Comparison of ENCODE assay signal across 28 cellular contexts in the genomic region with DNA sequence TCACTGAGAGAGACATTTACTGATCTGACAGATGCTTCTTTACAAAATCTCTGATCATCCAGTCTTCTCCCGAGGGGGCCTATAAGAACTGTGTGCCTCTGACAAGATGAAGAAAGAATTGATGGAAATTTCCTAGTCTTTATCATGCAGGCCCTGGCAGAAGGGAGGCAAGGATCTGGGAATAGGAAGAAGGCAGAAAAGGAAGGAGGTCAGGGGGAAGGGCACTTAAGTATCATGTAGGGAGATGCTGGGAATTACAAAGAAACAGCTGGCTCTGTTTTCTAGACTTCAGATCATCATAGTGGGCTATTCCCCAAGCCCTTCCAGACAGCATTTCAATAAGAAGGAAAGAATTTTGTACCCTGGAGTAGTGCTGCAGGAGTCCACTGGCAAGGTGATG.
"Had no signal": no experiment of that assay in that cellular context is flagged by ENCODE, and none has a peak within 500 bp of the region (broad histone marks: within the 10 kb centered on the region; RNA-seq: fewer than 3 reads in every experiment).

No MANE protein-coding gene starts in this region.

- H3K4me3 ChIP-seq: neural progenitor cell, ovary, psoas muscle, right lobe of liver, sigmoid colon, stomach, thoracic aorta, thyroid gland, tibial nerve, upper lobe of left lung, vagina had no signal

- H2AFZ ChIP-seq: neural progenitor cell, parathyroid adenoma had no signal

- H3K27ac Mint-ChIP-seq: natural killer cell treated with Interleukin-12 subunit alpha and Interleukin-12 subunit beta and Interleukin-15 and Interleukin-18, amount 100 ng/mL, for 72 hours; nephron progenitor cell; neural progenitor cell; progenitor cell of endocrine pancreas; stimulated activated effector memory CD8-positive, alpha-beta T cell treated with anti-CD3 and anti-CD28 coated beads, Interleukin-12 subunit alpha, Interleukin-12 subunit beta, amount 100 ng/mL, for 72 hours; stimulated activated naive B cell treated with anti-CD40 and anti-IgM and Interleukin-4, amounts not matched to agents 10 μg/mL and 1 μg/mL and 100 μg/mL, for 72 hours; stimulated activated naive CD8-positive, alpha-beta T cell treated with anti-CD3 and anti-CD28 coated beads, Interleukin-15, Interleukin-2, amounts not matched to agents 100 ng/mL and 50 ng/mL, for 24 hours had no signal

- H3K4me3 Mint-ChIP-seq: natural killer cell treated with Interleukin-12 subunit alpha and Interleukin-12 subunit beta and Interleukin-15 and Interleukin-18, amount 100 ng/mL, for 72 hours; nephron progenitor cell; neural progenitor cell; stimulated activated effector memory CD8-positive, alpha-beta T cell treated with anti-CD3 and anti-CD28 coated beads, Interleukin-12 subunit alpha, Interleukin-12 subunit beta, amount 100 ng/mL, for 72 hours; stimulated activated naive B cell treated with anti-CD40 and anti-IgM and Interleukin-4, amounts not matched to agents 10 μg/mL and 1 μg/mL and 100 μg/mL, for 72 hours; stimulated activated naive CD8-positive, alpha-beta T cell treated with anti-CD3 and anti-CD28 coated beads, Interleukin-15, Interleukin-2, amounts not matched to agents 100 ng/mL and 50 ng/mL, for 24 hours had no signal

- H3K4me2 ChIP-seq: neural progenitor cell had no signal

- H3K4me1 Mint-ChIP-seq: nephron progenitor cell; neural progenitor cell; stimulated activated effector memory CD8-positive, alpha-beta T cell treated with anti-CD3 and anti-CD28 coated beads, Interleukin-12 subunit alpha, Interleukin-12 subunit beta, amount 100 ng/mL, for 72 hours; stimulated activated naive B cell treated with anti-CD40 and anti-IgM and Interleukin-4, amounts not matched to agents 10 μg/mL and 1 μg/mL and 100 μg/mL, for 72 hours had no signal

- DNase-seq: nephron progenitor cell; occipital lobe; ovary; posterior cingulate gyrus; psoas muscle; right cardiac atrium; right lobe of liver; sigmoid colon; small intestine; stimulated activated CD4-positive, alpha-beta T cell treated with anti-CD3 and anti-CD28 coated beads, Interleukin-15, amount 100 ng/mL, for 24 hours; stimulated activated CD4-positive, alpha-beta T cell treated with anti-CD3 and anti-CD28 coated beads, Interleukin-2, amount 100 ng/mL, for 24 hours; stimulated activated CD4-positive, alpha-beta T cell treated with anti-CD3 and anti-CD28 coated beads, Interleukin-2, amount 100 ng/mL, for 48 hours; stimulated activated CD4-positive, alpha-beta T cell treated with anti-CD3 and anti-CD28 coated beads, Interleukin-4, amount 100 ng/mL, for 24 hours; stimulated activated naive B cell treated with anti-CD40 and anti-IgM and Interleukin-4, amounts not matched to agents 10 μg/mL and 1 μg/mL and 100 μg/mL, for 72 hours; stimulated activated naive CD4-positive, alpha-beta T cell treated with Interleukin-2 at 50 U/mL for 16 hours; stomach; thyroid gland; trophoblast cell; upper lobe of left lung had no signal

- H3K4me1 ChIP-seq: parathyroid adenoma, psoas muscle, right lobe of liver, sigmoid colon, stomach, thyroid gland, tibial nerve, upper lobe of left lung, vagina had no signal

- H3K27me3 ChIP-seq: neural progenitor cell, ovary, right lobe of liver, sigmoid colon, stomach, thyroid gland, upper lobe of left lung, vagina had no signal

- H3K36me3 ChIP-seq: neural progenitor cell, ovary, right lobe of liver, sigmoid colon, stomach, thoracic aorta, thyroid gland, tibial nerve, upper lobe of left lung, vagina had no signal

- H3K36me3 Mint-ChIP-seq: natural killer cell treated with Interleukin-12 subunit alpha and Interleukin-12 subunit beta and Interleukin-15 and Interleukin-18, amount 100 ng/mL, for 72 hours; neural progenitor cell; stimulated activated effector memory CD8-positive, alpha-beta T cell treated with anti-CD3 and anti-CD28 coated beads, Interleukin-12 subunit alpha, Interleukin-12 subunit beta, amount 100 ng/mL, for 72 hours had no signal

- H3K9me3 Mint-ChIP-seq: natural killer cell treated with Interleukin-12 subunit alpha and Interleukin-12 subunit beta and Interleukin-15 and Interleukin-18, amount 100 ng/mL, for 72 hours; neural progenitor cell had no signal

- H3K27ac ChIP-seq: neural progenitor cell, ovary, parathyroid adenoma, psoas muscle, right lobe of liver, sigmoid colon, stomach, thoracic aorta, thyroid gland, tibial nerve, upper lobe of left lung, vagina had no signal

- ATAC-seq: natural killer cell treated with Interleukin-12 subunit alpha and Interleukin-12 subunit beta and Interleukin-15 and Interleukin-18, amount 100 ng/mL, for 72 hours; psoas muscle; right cardiac atrium; right lobe of liver; stimulated activated effector memory CD8-positive, alpha-beta T cell treated with anti-CD3 and anti-CD28 coated beads, Interleukin-12 subunit alpha, Interleukin-12 subunit beta, amount 100 ng/mL, for 72 hours; stimulated activated naive B cell treated with anti-CD40 and anti-IgM and Interleukin-4, amounts not matched to agents 10 μg/mL and 1 μg/mL and 100 μg/mL, for 72 hours had no signal

- H3K79me2 ChIP-seq: parathyroid adenoma had no signal

- H3K9me3 ChIP-seq: ovary, psoas muscle, right lobe of liver, sigmoid colon, thoracic aorta, thyroid gland, upper lobe of left lung, vagina had no signal
